ENCODE assay signal across 18 cellular contexts in the genomic region with DNA sequence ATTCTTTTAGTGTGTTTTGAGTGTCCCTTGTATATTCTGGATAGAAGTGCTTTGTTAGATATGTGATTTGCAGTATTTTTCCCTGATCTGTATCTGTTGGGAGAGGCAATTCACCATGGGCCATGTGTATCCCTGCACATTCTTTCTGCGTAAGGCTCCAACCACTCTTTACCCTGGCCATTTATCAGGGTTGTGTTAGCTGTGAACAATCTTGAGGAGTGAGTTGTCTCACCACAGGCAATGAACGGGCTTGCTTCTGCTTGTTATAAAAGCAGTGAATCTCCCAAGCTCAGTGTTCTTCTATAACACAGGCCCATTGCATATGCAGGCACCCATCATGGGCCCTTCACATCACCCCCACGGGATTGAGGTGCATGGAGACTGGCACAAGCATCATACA.
"Had no signal": no experiment of that assay in that cellular context is flagged by ENCODE, and none has a peak within 500 bp of the region (broad histone marks: within the 10 kb centered on the region; RNA-seq: fewer than 3 reads in every experiment).

No MANE protein-coding gene starts in this region.

- H3K27me3 ChIP-seq: hepatocyte, pancreas, upper lobe of right lung had no signal

- H3K4me2 ChIP-seq: hepatocyte had no signal

- H3K4me1 ChIP-seq: pancreas, upper lobe of right lung had no signal

- H3K9me3 Mint-ChIP-seq: activated CD4-positive, alpha-beta T cell treated with anti-CD3 and anti-CD28 coated beads, Interleukin-2, amount 10 ng/mL, durations not matched to agents 7 days and 5 days; activated naive CD4-positive, alpha-beta T cell treated with anti-CD3 and anti-CD28 coated beads, Interleukin-2, amount 50 U/mL, for 24 hours; natural killer cell treated with Interleukin-12 subunit alpha and Interleukin-12 subunit beta and Interleukin-15 and Interleukin-18, amount 100 ng/mL, for 72 hours had no signal

- H3K27me3 Mint-ChIP-seq: activated CD4-positive, alpha-beta T cell treated with anti-CD3 and anti-CD28 coated beads, Interleukin-2, amount 10 ng/mL, durations not matched to agents 7 days and 5 days; activated naive CD4-positive, alpha-beta T cell treated with anti-CD3 and anti-CD28 coated beads, Interleukin-2, amount 50 U/mL, for 24 hours had no signal

- H3K79me2 ChIP-seq: hepatocyte had no signal

- H3K4me3 ChIP-seq: coronary artery, hepatocyte, pancreas, upper lobe of right lung had no signal

- H3K27ac ChIP-seq: coronary artery, hepatocyte, pancreas, upper lobe of right lung, WERI-Rb-1 had no signal

- H2AFZ ChIP-seq: hepatocyte had no signal

- H3K4me1 Mint-ChIP-seq: activated CD4-positive, alpha-beta T cell treated with anti-CD3 and anti-CD28 coated beads, Interleukin-2, amount 10 ng/mL, durations not matched to agents 7 days and 5 days; activated naive CD4-positive, alpha-beta T cell treated with anti-CD3 and anti-CD28 coated beads, Interleukin-2, amount 50 U/mL, for 24 hours had no signal

- H3K9me3 ChIP-seq: pancreas, upper lobe of right lung had no signal

- H3K36me3 Mint-ChIP-seq: activated naive CD4-positive, alpha-beta T cell treated with anti-CD3 and anti-CD28 coated beads, Interleukin-2, amount 50 U/mL, for 24 hours; natural killer cell treated with Interleukin-12 subunit alpha and Interleukin-12 subunit beta and Interleukin-15 and Interleukin-18, amount 100 ng/mL, for 72 hours had no signal

- ATAC-seq: activated CD8-positive, alpha-beta T cell treated with anti-CD3 and anti-CD28 coated beads, Interleukin-2, amount 10 ng/mL, durations not matched to agents 7 days and 5 days; left ventricle myocardium superior; natural killer cell treated with Interleukin-12 subunit alpha and Interleukin-12 subunit beta and Interleukin-15 and Interleukin-18, amount 100 ng/mL, for 72 hours; pancreas; right cardiac atrium; stimulated activated naive CD8-positive, alpha-beta T cell treated with anti-CD3 and anti-CD28 coated beads, Interleukin-15, Interleukin-2, amounts not matched to agents 100 U/mL and 50 U/mL, for 24 hours; upper lobe of right lung had no signal

- H3K27ac Mint-ChIP-seq: activated CD4-positive, alpha-beta T cell treated with anti-CD3 and anti-CD28 coated beads, Interleukin-2, amount 10 ng/mL, durations not matched to agents 7 days and 5 days; activated CD8-positive, alpha-beta T cell treated with anti-CD3 and anti-CD28 coated beads, Interleukin-2, amount 10 ng/mL, durations not matched to agents 7 days and 5 days; activated naive CD4-positive, alpha-beta T cell treated with anti-CD3 and anti-CD28 coated beads, Interleukin-2, amount 50 U/mL, for 24 hours; natural killer cell treated with Interleukin-12 subunit alpha and Interleukin-12 subunit beta and Interleukin-15 and Interleukin-18, amount 100 ng/mL, for 72 hours had no signal

- DNase-seq: activated CD4-positive, alpha-beta T cell treated with anti-CD3 and anti-CD28 coated beads, Interleukin-2, amount 10 ng/mL, durations not matched to agents 7 days and 5 days; activated CD4-positive, CD25-positive, alpha-beta regulatory T cell treated with anti-CD3 and anti-CD28 coated beads, Interleukin-2, amount 50 U/mL, for 72 hours; activated CD8-positive, alpha-beta T cell treated with anti-CD3 and anti-CD28 coated beads, Interleukin-2, amount 10 ng/mL, durations not matched to agents 7 days and 5 days; activated gamma-delta T cell treated with Interleukin-2 at 50 U/mL for 16 hours; aorta; cerebellar nuclear complex; foreskin melanocyte; left ventricle myocardium superior; pancreas; right cardiac atrium; stimulated activated CD4-positive, alpha-beta T cell treated with anti-CD3 and anti-CD28 coated beads, Interleukin-4, amount 100 ng/mL, for 24 hours; stimulated activated naive CD8-positive, alpha-beta T cell treated with anti-CD3 and anti-CD28 coated beads, Interleukin-15, Interleukin-2, amounts not matched to agents 100 U/mL and 50 U/mL, for 24 hours; upper lobe of right lung; WERI-Rb-1 had no signal

- H3K4me3 Mint-ChIP-seq: activated CD4-positive, alpha-beta T cell treated with anti-CD3 and anti-CD28 coated beads, Interleukin-2, amount 10 ng/mL, durations not matched to agents 7 days and 5 days; activated CD8-positive, alpha-beta T cell treated with anti-CD3 and anti-CD28 coated beads, Interleukin-2, amount 10 ng/mL, durations not matched to agents 7 days and 5 days; activated naive CD4-positive, alpha-beta T cell treated with anti-CD3 and anti-CD28 coated beads, Interleukin-2, amount 50 U/mL, for 24 hours; natural killer cell treated with Interleukin-12 subunit alpha and Interleukin-12 subunit beta and Interleukin-15 and Interleukin-18, amount 100 ng/mL, for 72 hours had no signal

- H3K36me3 ChIP-seq: pancreas, upper lobe of right lung, WERI-Rb-1 had no signal
